14 cellular contexts compared by ENCODE assay signal in the genomic region with DNA sequence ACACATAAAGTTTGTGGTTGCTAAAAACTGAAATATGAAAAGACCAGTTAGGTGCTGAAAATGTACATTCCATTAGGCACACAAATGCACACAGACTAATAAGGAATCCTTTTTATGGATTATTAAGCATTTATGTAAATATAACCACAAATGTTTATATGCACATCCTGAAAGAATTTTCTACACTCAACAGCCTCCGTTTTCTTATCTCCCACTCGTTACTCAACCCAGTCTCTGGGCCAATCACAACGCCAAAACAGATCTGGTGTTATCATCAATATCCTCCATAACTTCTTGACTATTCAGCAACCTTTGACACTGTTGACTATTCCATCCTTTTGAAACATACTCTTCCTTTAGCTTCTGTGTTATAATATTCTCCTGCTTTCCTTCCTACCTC.
"Had no signal": no experiment of that assay in that cellular context is flagged by ENCODE, and none has a peak within 500 bp of the region (broad histone marks: within the 10 kb centered on the region; RNA-seq: fewer than 3 reads in every experiment).

No MANE protein-coding gene starts in this region.

- H3K27ac ChIP-seq: dorsolateral prefrontal cortex had no signal

- DNase-seq: activated CD4-positive, alpha-beta T cell treated with anti-CD3 and anti-CD28 coated beads, Interleukin-2, amount 50 U/mL, for 1 hour; activated CD8-positive, alpha-beta memory T cell treated with anti-CD3 and anti-CD28 coated beads, Interleukin-2, amount 50 U/mL, for 48 hours; activated effector memory CD4-positive, alpha-beta T cell treated with Interleukin-2 at 50 U/mL for 16 hours; activated naive CD4-positive, alpha-beta T cell treated with anti-CD3 and anti-CD28 coated beads, Interleukin-2, amount 10 ng/mL, durations not matched to agents 7 days and 5 days; activated T-cell treated with anti-CD3 and anti-CD28 coated beads, Interleukin-2, amount 50 U/mL, for 48 hours; dorsolateral prefrontal cortex; kidney; nephron progenitor cell; retina; stimulated activated CD8-positive, alpha-beta memory T cell treated with anti-CD3 and anti-CD28 coated beads, Interleukin-4, amount 100 ng/mL, for 48 hours; stimulated activated naive CD4-positive, alpha-beta T cell; T1000 had no signal

- H3K27me3 ChIP-seq: dorsolateral prefrontal cortex had no signal

- ATAC-seq: left lobe of liver had no signal

- H3K4me3 ChIP-seq: dorsolateral prefrontal cortex, lung had no signal
